8 cellular contexts compared by ENCODE assay signal in the genomic region with DNA sequence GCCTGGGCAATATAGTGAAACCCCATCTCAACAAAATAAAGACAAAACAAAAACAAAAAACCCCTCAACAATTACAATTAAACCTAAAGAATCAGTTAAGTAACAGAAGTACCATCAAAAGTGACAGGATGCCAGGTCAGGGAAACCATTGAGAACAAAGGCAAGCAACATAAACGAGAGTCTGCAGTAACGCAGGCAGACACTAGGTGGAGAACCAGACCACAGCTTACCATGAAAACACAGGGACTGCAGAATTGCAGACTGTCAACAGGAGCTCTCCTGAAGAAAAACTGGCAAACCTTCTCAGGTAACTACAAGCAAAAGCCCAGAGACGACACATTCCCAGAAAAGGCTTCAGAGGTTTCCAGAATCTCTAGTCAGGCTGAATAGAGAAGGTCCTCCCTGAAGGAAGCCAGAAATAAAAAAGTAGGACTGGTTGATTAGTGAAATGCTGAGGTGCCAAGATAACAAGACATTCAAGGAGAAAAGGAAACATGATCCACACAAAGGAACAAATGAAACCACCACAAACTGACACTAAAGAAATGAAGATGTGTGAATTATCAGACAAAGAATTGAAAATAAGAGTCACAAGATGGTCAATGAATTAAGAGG. TPM values are rescaled to one million over a fixed set of nuclear protein-coding genes. Genes with fewer than 3 reads are reported as not detected.
DNase-seq lines count a peak whose midpoint lies in the region; ATAC-seq and TF ChIP-seq lines count a peak whose summit lies in the region.

No MANE protein-coding gene starts in this region.

- H3K4me3 Mint-ChIP-seq in chondrocyte (ENCODE audit: unreplicated experiment) = peak overlapping the region; percentile 21

- no peak overlapping the region for H3K4me2 ChIP-seq in HCT116 (ENCODE audit: low read length)

- H3K27ac ChIP-seq in HCT116 (ENCODE audit: low read depth, low read length) (no peak overlapping the region), left lung (no peak overlapping the region)

- no peak overlapping the region for H3K4me3 ChIP-seq in HCT116 (replicated peaks in 1 of 2; ENCODE audit: low read depth in 1 of 2, low read length in 2 of 2)
- no peak overlapping the region for H3K4me3 ChIP-seq in left lung

- POLR2A ChIA-PET in HCT116 (lab: Charles Lee) = no interaction called here

- TF ChIP-seq CTCF in HCT116 (IDR thresholded peaks at IDR 0.05 in 2 of 3, conservative IDR thresholded peaks at IDR 0.05 in 1 of 3; ENCODE audit: borderline replicate concordance in 1 of 3, insufficient read depth in 1 of 3, low read depth in 2 of 3, low read length in 2 of 3) (peak; percentile 45 to 83 (median 81); a peak in 5 of 6 replicates), chondrocyte (IDR thresholded peaks at IDR 0.05) (peak; percentile 91), left lung (IDR thresholded peaks at IDR 0.05) (peak; percentile 83 to 90)

- H2AFZ ChIP-seq in HCT116 (ENCODE audit: low read depth, low read length, poor library complexity, severe bottlenecking) = no peak overlapping the region

- CTCF ChIA-PET in HCT116 (lab: Charles Lee) = no interaction called here

- H3K4me1 Mint-ChIP-seq in chondrocyte (ENCODE audit: low read depth) = peaks cover 28% of the 10 kb centered on the region

- ATAC-seq in HCT116 (peak; percentile 54; the same call in 1 of the 2 replicates), left lung (peak; percentile 72), HG03175 (IDR thresholded peaks at IDR 0.05; ENCODE audit: unreplicated experiment) (no peak)

- H3K27me3 ChIP-seq in HCT116 (ENCODE audit: insufficient read depth, low read length) = no peaks in the 10 kb centered on the region
- H3K27me3 ChIP-seq in left lung = no peaks in the 10 kb centered on the region

- no peak for TF ChIP-seq POLR2A in HCT116 (IDR thresholded peaks at IDR 0.05; ENCODE audit: borderline replicate concordance, extremely low read depth, insufficient read depth, insufficient read length)

- no TSS peak for BruUV-seq in HCT116 (replicated peaks; lab: Mats Ljungman, UMichigan)

- no peaks in the 10 kb centered on the region for H4K20me1 ChIP-seq in HCT116 (ENCODE audit: insufficient read depth)

- peaks cover 16% of the 10 kb centered on the region for H3K9me3 Mint-ChIP-seq in chondrocyte (ENCODE audit: low read depth)

- peaks cover 18% of the 10 kb centered on the region for H3K36me3 Mint-ChIP-seq in chondrocyte (ENCODE audit: low read depth)

- no peaks in the 10 kb centered on the region for H3K9me2 ChIP-seq in HCT116 (ENCODE audit: insufficient read depth)

- H3K9me3 ChIP-seq in HCT116 (ENCODE audit: control insufficient read depth in 1 of 2, insufficient read depth in 1 of 2, low read depth in 1 of 2, low read length in 2 of 2) (peaks cover 4 to 5% of the 10 kb centered on the region in 2 experiments; a peak in 2 of 4 replicates), left lung (peaks cover 0 to 28% of the 10 kb centered on the region in 2 donors)

- H3K4me1 ChIP-seq in HCT116 (ENCODE audit: control insufficient read depth in 1 of 2, insufficient read depth in 2 of 2, low read length in 2 of 2) (no peaks in the 10 kb centered on the region), left lung (peaks cover 0 to 28% of the 10 kb centered on the region in 2 donors)

- RAD21 ChIA-PET in HCT116 (lab: Charles Lee; ENCODE audit: low non-redundant PET in 1 of 2, low total read pairs in 2 of 2, uncharacterized antibody in 2 of 2, unreplicated experiment in 2 of 2) = interaction anchor here in 1 of 2 experiments (0.5 kb wide), 1 partner anchor 614 kb away, joined by 3 read pairs; no protein-coding TSS in a partner anchor

- no peak overlapping the region for H3K9ac ChIP-seq in HCT116 (ENCODE audit: low read length)

- peak; percentile 75 for TF ChIP-seq RAD21 in HCT116 (IDR thresholded peaks at IDR 0.05; ENCODE audit: low read depth)

- peak overlapping the region; percentile 27 for H3K27ac Mint-ChIP-seq in chondrocyte (ENCODE audit: unreplicated experiment)

- intact Hi-C loops in HCT116 (cut with micrococcal nuclease) = loop anchor here (10.0 kb wide), 2 partner anchors 169 to 549 kb away; partner anchors contain the start of gene ZNF525
- intact Hi-C loops in left lung (cut with DNase I) = no loop called here

- DNase-seq in AML-193 (lab: John Stamatoyannopoulos, UW) (peak; percentile 73 to 83), HCT116 (ENCODE audit: low read depth, low spot score) (peak; percentile 42), NCI-H524 treated with DMSO at 0.1 percent for 48 hours (lab: John Stamatoyannopoulos, UW) (peak; percentile 5), chondrocyte (ENCODE audit: low spot score) (no peak), left lung (peak in 1 of 2 donors; percentile 67)
- DNase-seq in activated CD4-positive, alpha-beta T cell treated with anti-CD3 and anti-CD28 coated beads for 48 hours = peak; percentile 75
- DNase-seq in stimulated activated CD4-positive, alpha-beta T cell treated with anti-CD3 and anti-CD28 coated beads, Interleukin-4, amount 100 ng/mL, for 48 hours (ENCODE audit: low read depth in 2 of 2) = peak; percentile 38 to 40

- H3K79me2 ChIP-seq in HCT116 (ENCODE audit: insufficient read depth, low read length) = no peaks in the 10 kb centered on the region

- no peaks in the 10 kb centered on the region for H3K27me3 Mint-ChIP-seq in chondrocyte (ENCODE audit: low read depth)

- H3K36me3 ChIP-seq in HCT116 (ENCODE audit: control insufficient read depth in 1 of 2, insufficient read depth in 2 of 2, low read length in 2 of 2) = no peaks in the 10 kb centered on the region
- peaks cover 0 to 26% of the 10 kb centered on the region in 2 donors for H3K36me3 ChIP-seq in left lung

TF ChIP-seq in HCT116, 20 proteins besides CTCF, POLR2A, EP300 and RAD21:
- TF ChIP-seq, protein P1, sequence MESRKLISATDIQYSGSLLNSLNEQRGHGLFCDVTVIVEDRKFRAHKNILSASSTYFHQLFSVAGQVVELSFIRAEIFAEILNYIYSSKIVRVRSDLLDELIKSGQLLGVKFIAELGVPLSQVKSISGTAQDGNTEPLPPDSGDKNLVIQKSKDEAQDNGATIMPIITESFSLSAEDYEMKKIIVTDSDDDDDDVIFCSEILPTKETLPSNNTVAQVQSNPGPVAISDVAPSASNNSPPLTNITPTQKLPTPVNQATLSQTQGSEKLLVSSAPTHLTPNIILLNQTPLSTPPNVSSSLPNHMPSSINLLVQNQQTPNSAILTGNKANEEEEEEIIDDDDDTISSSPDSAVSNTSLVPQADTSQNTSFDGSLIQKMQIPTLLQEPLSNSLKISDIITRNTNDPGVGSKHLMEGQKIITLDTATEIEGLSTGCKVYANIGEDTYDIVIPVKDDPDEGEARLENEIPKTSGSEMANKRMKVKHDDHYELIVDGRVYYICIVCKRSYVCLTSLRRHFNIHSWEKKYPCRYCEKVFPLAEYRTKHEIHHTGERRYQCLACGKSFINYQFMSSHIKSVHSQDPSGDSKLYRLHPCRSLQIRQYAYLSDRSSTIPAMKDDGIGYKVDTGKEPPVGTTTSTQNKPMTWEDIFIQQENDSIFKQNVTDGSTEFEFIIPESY (IDR thresholded peaks at IDR 0.05; ENCODE audit: extremely low read depth, insufficient replicate concordance, low read length) = no peak
- TF ChIP-seq YY1 (IDR thresholded peaks at IDR 0.05; ENCODE audit: extremely low read depth, insufficient replicate concordance, low read depth, low read length) = no peak
- no peak for TF ChIP-seq EZH2 (IDR thresholded peaks at IDR 0.05)

RNA-seq across cellular contexts. Expression of gene ZNF665, which starts 2.2 kb away (rescaled TPM):
- total RNA-seq in HCT116 (2021; ENCODE audit: unreplicated experiment) (0.44 TPM), chondrocyte (1.4 to 4.7 TPM (median 3.3 TPM) in 3 replicates), left lung (1 to 10 TPM; 3.6 to 3.7 TPM)
- polyA plus RNA-seq in HCT116 (2012) = 0.42 and 0.49 TPM in 2 replicates

RNA-seq across cellular contexts. Expression of gene ZNF347, which starts 36.5 kb away (rescaled TPM):
- 0.17 TPM for total RNA-seq in HCT116 (2021; ENCODE audit: unreplicated experiment)
- not detected in 2 replicates for polyA plus RNA-seq in HCT116 (2012)
- total RNA-seq in chondrocyte = 10.5 to 14.1 TPM (median 11.0 TPM) in 3 replicates
- total RNA-seq in left lung = 10 to 100 TPM; 11.9 to 13.5 TPM

RNA-seq across cellular contexts. Expression of gene ZNF677, which starts 59.3 kb away (rescaled TPM):
- total RNA-seq in HCT116 (2021; ENCODE audit: unreplicated experiment) = 0.34 TPM
- polyA plus RNA-seq in HCT116 (2012) = not detected in 2 replicates
- total RNA-seq in chondrocyte = 21.2 to 28.9 TPM (median 21.5 TPM) in 3 replicates
- 10 to 100 TPM; 13.8 to 16.9 TPM for total RNA-seq in left lung

Comparison
In these comparisons a context has a peak if more than half of its experiments do, and no peak if none do; other contexts are left out.
1. RNA of gene ZNF677, which starts 59.3 kb away (total RNA-seq): 21.2 to 28.9 TPM in chondrocyte and 13.8 to 16.9 TPM in left lung; 0.34 TPM in HCT116 (single experiment); every median in the first group is over 10 times any median in the second.
2. Peak in every context shown above with its lines, with median percentiles within 50 percentile points of each other: CTCF ChIP-seq.